Comparison of ENCODE assay signal across 1 cellular context in the genomic region with DNA sequence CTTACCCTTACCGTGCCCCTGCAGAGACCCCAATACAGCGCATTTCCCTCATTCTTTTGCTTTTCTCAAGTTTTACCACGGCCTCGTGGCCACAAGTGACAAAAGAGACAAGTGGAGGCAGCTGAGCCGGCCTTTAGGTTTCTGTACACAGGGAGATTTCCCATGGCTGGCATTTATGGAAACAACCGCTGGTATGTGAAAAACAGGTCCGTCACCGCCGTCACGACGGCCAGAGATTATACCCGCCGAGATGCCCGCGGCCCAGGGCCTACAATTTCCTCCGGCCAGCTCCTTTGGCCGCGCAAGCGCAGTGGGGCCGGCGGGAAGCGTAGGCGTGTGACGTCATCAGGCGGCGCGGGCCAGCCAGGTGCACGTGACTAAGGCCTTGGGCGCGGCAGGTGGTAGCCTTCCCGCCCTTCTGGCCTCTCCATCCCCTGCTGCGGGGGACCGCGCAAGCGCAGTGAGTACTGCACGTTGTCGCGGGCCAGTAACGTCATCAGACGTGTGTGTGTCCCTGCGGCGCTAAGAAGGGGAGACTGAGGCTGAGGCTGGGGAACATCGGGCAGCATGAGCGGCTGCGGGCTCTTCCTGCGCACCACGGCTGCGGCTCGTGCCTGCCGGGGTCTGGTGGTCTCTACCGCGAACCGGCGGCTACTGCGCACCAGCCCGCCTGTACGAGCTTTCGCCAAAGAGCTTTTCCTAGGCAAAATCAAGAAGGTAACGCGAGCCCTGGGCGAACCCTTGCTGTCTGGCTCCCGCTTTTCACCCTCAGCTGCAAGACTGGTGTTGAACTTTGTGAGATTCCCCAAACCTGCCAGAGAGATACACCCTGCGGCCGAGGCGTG.
TF ChIP-seq lines count a peak whose summit lies in the region.

A gene (plus strand): TSS at position 496 of the 845 bp plus-strand sequence. CDS start 72 bp downstream, at position 568.

TF ChIP-seq in HepG2, 621 proteins besides CTCF, POLR2A, EP300 and RAD21 (continued from another document and continues in another):
- TF ChIP-seq, protein P1, sequence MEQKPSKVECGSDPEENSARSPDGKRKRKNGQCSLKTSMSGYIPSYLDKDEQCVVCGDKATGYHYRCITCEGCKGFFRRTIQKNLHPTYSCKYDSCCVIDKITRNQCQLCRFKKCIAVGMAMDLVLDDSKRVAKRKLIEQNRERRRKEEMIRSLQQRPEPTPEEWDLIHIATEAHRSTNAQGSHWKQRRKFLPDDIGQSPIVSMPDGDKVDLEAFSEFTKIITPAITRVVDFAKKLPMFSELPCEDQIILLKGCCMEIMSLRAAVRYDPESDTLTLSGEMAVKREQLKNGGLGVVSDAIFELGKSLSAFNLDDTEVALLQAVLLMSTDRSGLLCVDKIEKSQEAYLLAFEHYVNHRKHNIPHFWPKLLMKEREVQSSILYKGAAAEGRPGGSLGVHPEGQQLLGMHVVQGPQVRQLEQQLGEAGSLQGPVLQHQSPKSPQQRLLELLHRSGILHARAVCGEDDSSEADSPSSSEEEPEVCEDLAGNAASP (CRISPR knock-in tag; IDR thresholded peaks at IDR 0.05; ENCODE audit: borderline replicate concordance) = peak; percentile 81
- TF ChIP-seq ZNF781 (CRISPR knock-in tag; IDR thresholded peaks at IDR 0.05; ENCODE audit: borderline replicate concordance, not compliant biosample characterization) = peak; percentile 98
- TF ChIP-seq ZNF550 (CRISPR knock-in tag; IDR thresholded peaks at IDR 0.05; ENCODE audit: borderline replicate concordance) = no peak
- TF ChIP-seq RFXAP (CRISPR knock-in tag; IDR thresholded peaks at IDR 0.05; ENCODE audit: borderline replicate concordance) = peak; percentile 86; the same call in 1 of the 2 replicates
- TF ChIP-seq FOXO1 (CRISPR knock-in tag; IDR thresholded peaks at IDR 0.05) = peak; percentile 81
- no peak; the same call in 1 of the 2 replicates for TF ChIP-seq KLF13 (CRISPR knock-in tag; IDR thresholded peaks at IDR 0.05)
- TF ChIP-seq, protein P2, sequence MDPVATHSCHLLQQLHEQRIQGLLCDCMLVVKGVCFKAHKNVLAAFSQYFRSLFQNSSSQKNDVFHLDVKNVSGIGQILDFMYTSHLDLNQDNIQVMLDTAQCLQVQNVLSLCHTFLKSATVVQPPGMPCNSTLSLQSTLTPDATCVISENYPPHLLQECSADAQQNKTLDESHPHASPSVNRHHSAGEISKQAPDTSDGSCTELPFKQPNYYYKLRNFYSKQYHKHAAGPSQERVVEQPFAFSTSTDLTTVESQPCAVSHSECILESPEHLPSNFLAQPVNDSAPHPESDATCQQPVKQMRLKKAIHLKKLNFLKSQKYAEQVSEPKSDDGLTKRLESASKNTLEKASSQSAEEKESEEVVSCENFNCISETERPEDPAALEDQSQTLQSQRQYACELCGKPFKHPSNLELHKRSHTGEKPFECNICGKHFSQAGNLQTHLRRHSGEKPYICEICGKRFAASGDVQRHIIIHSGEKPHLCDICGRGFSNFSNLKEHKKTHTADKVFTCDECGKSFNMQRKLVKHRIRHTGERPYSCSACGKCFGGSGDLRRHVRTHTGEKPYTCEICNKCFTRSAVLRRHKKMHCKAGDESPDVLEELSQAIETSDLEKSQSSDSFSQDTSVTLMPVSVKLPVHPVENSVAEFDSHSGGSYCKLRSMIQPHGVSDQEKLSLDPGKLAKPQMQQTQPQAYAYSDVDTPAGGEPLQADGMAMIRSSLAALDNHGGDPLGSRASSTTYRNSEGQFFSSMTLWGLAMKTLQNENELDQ (CRISPR knock-in tag; IDR thresholded peaks at IDR 0.05; ENCODE audit: borderline replicate concordance) = no peak
- TF ChIP-seq HOXA9 (CRISPR knock-in tag; IDR thresholded peaks at IDR 0.05; ENCODE audit: borderline replicate concordance) = no peak; the same call in 1 of the 2 replicates
- TF ChIP-seq RBAK (CRISPR knock-in tag; IDR thresholded peaks at IDR 0.05) = no peak
- no peak; the same call in 1 of the 2 replicates for TF ChIP-seq SMAD9 (CRISPR knock-in tag; IDR thresholded peaks at IDR 0.05)
- peak; percentile 95 for TF ChIP-seq ZNF232 (CRISPR knock-in tag; IDR thresholded peaks at IDR 0.05; ENCODE audit: borderline replicate concordance)
- TF ChIP-seq ZNF557 (CRISPR knock-in tag; IDR thresholded peaks at IDR 0.05) = peak; percentile 71; the same call in 1 of the 2 replicates
- TF ChIP-seq, protein P3, sequence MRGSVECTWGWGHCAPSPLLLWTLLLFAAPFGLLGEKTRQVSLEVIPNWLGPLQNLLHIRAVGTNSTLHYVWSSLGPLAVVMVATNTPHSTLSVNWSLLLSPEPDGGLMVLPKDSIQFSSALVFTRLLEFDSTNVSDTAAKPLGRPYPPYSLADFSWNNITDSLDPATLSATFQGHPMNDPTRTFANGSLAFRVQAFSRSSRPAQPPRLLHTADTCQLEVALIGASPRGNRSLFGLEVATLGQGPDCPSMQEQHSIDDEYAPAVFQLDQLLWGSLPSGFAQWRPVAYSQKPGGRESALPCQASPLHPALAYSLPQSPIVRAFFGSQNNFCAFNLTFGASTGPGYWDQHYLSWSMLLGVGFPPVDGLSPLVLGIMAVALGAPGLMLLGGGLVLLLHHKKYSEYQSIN (CRISPR knock-in tag; IDR thresholded peaks at IDR 0.05; ENCODE audit: borderline replicate concordance) = no peak
- TF ChIP-seq, protein P4, sequence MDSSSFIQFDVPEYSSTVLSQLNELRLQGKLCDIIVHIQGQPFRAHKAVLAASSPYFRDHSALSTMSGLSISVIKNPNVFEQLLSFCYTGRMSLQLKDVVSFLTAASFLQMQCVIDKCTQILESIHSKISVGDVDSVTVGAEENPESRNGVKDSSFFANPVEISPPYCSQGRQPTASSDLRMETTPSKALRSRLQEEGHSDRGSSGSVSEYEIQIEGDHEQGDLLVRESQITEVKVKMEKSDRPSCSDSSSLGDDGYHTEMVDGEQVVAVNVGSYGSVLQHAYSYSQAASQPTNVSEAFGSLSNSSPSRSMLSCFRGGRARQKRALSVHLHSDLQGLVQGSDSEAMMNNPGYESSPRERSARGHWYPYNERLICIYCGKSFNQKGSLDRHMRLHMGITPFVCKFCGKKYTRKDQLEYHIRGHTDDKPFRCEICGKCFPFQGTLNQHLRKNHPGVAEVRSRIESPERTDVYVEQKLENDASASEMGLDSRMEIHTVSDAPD (CRISPR knock-in tag; IDR thresholded peaks at IDR 0.05) = 0 out of 2 replicates have a peak, but pooled peaks have one; percentile 73
- TF ChIP-seq ZFAT (CRISPR knock-in tag; conservative IDR thresholded peaks at IDR 0.05) = no peak
- TF ChIP-seq ZNF460 (CRISPR knock-in tag; IDR thresholded peaks at IDR 0.05; ENCODE audit: borderline replicate concordance) = peak; percentile 43; the same call in 1 of the 2 replicates
- no peak for TF ChIP-seq ZFP36L2 (CRISPR knock-in tag; IDR thresholded peaks at IDR 0.05)
- 0 out of 2 replicates have a peak, but pooled peaks have one; percentile 89 for TF ChIP-seq ZNF468 (CRISPR knock-in tag; IDR thresholded peaks at IDR 0.05)
- TF ChIP-seq, protein P5, sequence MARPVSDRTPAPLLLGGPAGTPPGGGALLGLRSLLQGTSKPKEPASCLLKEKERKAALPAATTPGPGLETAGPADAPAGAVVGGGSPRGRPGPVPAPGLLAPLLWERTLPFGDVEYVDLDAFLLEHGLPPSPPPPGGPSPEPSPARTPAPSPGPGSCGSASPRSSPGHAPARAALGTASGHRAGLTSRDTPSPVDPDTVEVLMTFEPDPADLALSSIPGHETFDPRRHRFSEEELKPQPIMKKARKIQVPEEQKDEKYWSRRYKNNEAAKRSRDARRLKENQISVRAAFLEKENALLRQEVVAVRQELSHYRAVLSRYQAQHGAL (CRISPR knock-in tag; IDR thresholded peaks at IDR 0.05; ENCODE audit: not compliant biosample characterization) = no peak
- TF ChIP-seq, protein P6, sequence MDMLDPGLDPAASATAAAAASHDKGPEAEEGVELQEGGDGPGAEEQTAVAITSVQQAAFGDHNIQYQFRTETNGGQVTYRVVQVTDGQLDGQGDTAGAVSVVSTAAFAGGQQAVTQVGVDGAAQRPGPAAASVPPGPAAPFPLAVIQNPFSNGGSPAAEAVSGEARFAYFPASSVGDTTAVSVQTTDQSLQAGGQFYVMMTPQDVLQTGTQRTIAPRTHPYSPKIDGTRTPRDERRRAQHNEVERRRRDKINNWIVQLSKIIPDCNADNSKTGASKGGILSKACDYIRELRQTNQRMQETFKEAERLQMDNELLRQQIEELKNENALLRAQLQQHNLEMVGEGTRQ (IDR thresholded peaks at IDR 0.05; ENCODE audit: low read depth, low read length) = peak; percentile 95
- TF ChIP-seq, protein P6 (CRISPR knock-in tag; IDR thresholded peaks at IDR 0.05; ENCODE audit: borderline replicate concordance) = peak; percentile 99; the same call in 1 of the 2 replicates
- TF ChIP-seq, protein P7, sequence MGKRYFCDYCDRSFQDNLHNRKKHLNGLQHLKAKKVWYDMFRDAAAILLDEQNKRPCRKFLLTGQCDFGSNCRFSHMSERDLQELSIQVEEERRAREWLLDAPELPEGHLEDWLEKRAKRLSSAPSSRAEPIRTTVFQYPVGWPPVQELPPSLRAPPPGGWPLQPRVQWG (CRISPR knock-in tag; IDR thresholded peaks at IDR 0.05; ENCODE audit: borderline replicate concordance, low read depth) = no peak
- TF ChIP-seq, protein P8, sequence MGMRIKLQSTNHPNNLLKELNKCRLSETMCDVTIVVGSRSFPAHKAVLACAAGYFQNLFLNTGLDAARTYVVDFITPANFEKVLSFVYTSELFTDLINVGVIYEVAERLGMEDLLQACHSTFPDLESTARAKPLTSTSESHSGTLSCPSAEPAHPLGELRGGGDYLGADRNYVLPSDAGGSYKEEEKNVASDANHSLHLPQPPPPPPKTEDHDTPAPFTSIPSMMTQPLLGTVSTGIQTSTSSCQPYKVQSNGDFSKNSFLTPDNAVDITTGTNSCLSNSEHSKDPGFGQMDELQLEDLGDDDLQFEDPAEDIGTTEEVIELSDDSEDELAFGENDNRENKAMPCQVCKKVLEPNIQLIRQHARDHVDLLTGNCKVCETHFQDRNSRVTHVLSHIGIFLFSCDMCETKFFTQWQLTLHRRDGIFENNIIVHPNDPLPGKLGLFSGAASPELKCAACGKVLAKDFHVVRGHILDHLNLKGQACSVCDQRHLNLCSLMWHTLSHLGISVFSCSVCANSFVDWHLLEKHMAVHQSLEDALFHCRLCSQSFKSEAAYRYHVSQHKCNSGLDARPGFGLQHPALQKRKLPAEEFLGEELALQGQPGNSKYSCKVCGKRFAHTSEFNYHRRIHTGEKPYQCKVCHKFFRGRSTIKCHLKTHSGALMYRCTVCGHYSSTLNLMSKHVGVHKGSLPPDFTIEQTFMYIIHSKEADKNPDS (CRISPR knock-in tag; IDR thresholded peaks at IDR 0.05) = no peak; the same call in 1 of the 2 replicates
- TF ChIP-seq CHCHD3 (CRISPR knock-in tag; IDR thresholded peaks at IDR 0.05) = peak; percentile 90
- TF ChIP-seq, protein P9, sequence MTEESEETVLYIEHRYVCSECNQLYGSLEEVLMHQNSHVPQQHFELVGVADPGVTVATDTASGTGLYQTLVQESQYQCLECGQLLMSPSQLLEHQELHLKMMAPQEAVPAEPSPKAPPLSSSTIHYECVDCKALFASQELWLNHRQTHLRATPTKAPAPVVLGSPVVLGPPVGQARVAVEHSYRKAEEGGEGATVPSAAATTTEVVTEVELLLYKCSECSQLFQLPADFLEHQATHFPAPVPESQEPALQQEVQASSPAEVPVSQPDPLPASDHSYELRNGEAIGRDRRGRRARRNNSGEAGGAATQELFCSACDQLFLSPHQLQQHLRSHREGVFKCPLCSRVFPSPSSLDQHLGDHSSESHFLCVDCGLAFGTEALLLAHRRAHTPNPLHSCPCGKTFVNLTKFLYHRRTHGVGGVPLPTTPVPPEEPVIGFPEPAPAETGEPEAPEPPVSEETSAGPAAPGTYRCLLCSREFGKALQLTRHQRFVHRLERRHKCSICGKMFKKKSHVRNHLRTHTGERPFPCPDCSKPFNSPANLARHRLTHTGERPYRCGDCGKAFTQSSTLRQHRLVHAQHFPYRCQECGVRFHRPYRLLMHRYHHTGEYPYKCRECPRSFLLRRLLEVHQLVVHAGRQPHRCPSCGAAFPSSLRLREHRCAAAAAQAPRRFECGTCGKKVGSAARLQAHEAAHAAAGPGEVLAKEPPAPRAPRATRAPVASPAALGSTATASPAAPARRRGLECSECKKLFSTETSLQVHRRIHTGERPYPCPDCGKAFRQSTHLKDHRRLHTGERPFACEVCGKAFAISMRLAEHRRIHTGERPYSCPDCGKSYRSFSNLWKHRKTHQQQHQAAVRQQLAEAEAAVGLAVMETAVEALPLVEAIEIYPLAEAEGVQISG (CRISPR knock-in tag; IDR thresholded peaks at IDR 0.05) = peak; percentile 92
- 0 out of 2 replicates have a peak, but pooled peaks have one; percentile 62 for TF ChIP-seq NR1H2 (CRISPR knock-in tag; IDR thresholded peaks at IDR 0.05; ENCODE audit: borderline replicate concordance, low read depth)
- peak; percentile 96 for TF ChIP-seq BORCS8-MEF2B (CRISPR knock-in tag; IDR thresholded peaks at IDR 0.05)
- TF ChIP-seq ZNF75D (CRISPR knock-in tag; IDR thresholded peaks at IDR 0.05; ENCODE audit: borderline replicate concordance) = no peak
- TF ChIP-seq, protein P10, sequence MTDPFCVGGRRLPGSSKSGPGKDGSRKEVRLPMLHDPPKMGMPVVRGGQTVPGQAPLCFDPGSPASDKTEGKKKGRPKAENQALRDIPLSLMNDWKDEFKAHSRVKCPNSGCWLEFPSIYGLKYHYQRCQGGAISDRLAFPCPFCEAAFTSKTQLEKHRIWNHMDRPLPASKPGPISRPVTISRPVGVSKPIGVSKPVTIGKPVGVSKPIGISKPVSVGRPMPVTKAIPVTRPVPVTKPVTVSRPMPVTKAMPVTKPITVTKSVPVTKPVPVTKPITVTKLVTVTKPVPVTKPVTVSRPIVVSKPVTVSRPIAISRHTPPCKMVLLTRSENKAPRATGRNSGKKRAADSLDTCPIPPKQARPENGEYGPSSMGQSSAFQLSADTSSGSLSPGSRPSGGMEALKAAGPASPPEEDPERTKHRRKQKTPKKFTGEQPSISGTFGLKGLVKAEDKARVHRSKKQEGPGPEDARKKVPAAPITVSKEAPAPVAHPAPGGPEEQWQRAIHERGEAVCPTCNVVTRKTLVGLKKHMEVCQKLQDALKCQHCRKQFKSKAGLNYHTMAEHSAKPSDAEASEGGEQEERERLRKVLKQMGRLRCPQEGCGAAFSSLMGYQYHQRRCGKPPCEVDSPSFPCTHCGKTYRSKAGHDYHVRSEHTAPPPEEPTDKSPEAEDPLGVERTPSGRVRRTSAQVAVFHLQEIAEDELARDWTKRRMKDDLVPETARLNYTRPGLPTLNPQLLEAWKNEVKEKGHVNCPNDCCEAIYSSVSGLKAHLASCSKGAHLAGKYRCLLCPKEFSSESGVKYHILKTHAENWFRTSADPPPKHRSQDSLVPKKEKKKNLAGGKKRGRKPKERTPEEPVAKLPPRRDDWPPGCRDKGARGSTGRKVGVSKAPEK (CRISPR knock-in tag; IDR thresholded peaks at IDR 0.05; ENCODE audit: borderline replicate concordance) = no peak
- peak; percentile 94 for TF ChIP-seq SRY (CRISPR knock-in tag; IDR thresholded peaks at IDR 0.05)
- peak; percentile 79; the same call in 1 of the 2 replicates for TF ChIP-seq IRX3 (CRISPR knock-in tag; IDR thresholded peaks at IDR 0.05; ENCODE audit: borderline replicate concordance, low read depth)
